Comparison of ENCODE assay signal across 11 cellular contexts in the genomic region with DNA sequence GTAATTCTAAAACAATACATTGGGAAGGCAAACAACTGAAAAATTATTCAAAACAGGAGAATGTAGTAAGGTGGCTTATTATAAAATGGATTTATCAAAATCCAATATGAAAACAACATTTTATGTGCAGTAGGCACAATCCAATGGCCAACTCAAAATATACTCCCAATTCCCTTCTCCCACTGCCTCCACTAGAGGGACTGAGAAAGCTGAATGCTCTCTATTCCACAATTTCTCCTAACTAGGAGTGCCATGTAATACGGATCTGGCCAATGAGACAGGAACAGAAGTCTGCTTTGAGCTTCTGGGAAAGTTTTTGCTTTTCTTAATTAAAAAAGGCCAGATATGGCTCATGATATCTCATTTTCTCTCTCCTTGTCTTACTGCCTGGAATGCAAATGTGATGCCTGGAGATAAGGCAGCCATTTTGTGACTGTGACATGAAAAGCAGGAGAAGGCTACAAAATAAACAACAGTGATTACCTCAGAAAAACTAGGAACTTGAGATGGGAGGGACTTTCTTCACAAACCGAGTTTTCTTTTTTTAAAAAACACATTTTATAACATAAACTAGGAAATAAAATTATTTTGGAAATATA. TPM values are rescaled to one million over a fixed set of nuclear protein-coding genes. Genes with fewer than 3 reads are reported as not detected.
DNase-seq lines count a peak whose midpoint lies in the region; ATAC-seq, FAIRE-seq and TF ChIP-seq lines count a peak whose summit lies in the region.
"Had no signal": no experiment of that assay in that cellular context is flagged by ENCODE, and none has a peak within 500 bp of the region (broad histone marks: within the 10 kb centered on the region; RNA-seq: fewer than 3 reads in every experiment).

No MANE protein-coding gene starts in this region.

- no peak overlapping the region for H2BK12ac ChIP-seq in H9 (ENCODE audit: insufficient read length, low read depth, low read length)

- H3K27ac ChIP-seq in A549, result no peak overlapping the region
- H3K27ac ChIP-seq in H9 (ENCODE audit: insufficient read length, low read depth, low read length), result no peak overlapping the region
- H3K27ac ChIP-seq in hepatocyte, result no peak overlapping the region
- H3K27ac ChIP-seq: adrenal gland had no signal

- H3K27me3 ChIP-seq in H9 (ENCODE audit: insufficient read depth, low read length), result no peaks in the 10 kb centered on the region
- no peaks in the 10 kb centered on the region for H3K27me3 ChIP-seq in hepatocyte
- H3K27me3 ChIP-seq: adrenal gland had no signal

- H3K9me3 ChIP-seq in A549 (peaks cover 7% of the 10 kb centered on the region; the same call in 1 of the 3 replicates), H9 (ENCODE audit: control insufficient read depth, low read depth, low read length) (no peaks in the 10 kb centered on the region), hepatocyte (ENCODE audit: low read depth) (no peaks in the 10 kb centered on the region)
- H3K9me3 ChIP-seq: adrenal gland had no signal

- no peak overlapping the region for H3K9ac ChIP-seq in H9 (ENCODE audit: extremely low read depth, insufficient read length, low read length)

- ATAC-seq in A549, result peak in 1 of 2 experiments; percentile 76; a peak in 3 of 6 replicates
- no peak for ATAC-seq in activated T-helper 17 cell treated with anti-CD3 and anti-CD28 coated beads, Interleukin-2, amount 50 U/mL, for 72 hours (replicated peaks)

- TF ChIP-seq POLR2A in A549 (IDR thresholded peaks at IDR 0.05; ENCODE audit: low read length), result no peak

- no peak overlapping the region for H3K4me3 Mint-ChIP-seq in H9
- H3K4me3 Mint-ChIP-seq in activated T-helper 17 cell treated with anti-CD3 and anti-CD28 coated beads, Interleukin-2, amount 50 U/mL, for 72 hours, result no peak overlapping the region
- H3K4me3 Mint-ChIP-seq: CD4-positive, CD25-positive, alpha-beta regulatory T cell had no signal

- no peaks in the 10 kb centered on the region for H3K27me3 Mint-ChIP-seq in H9 (ENCODE audit: low read depth)
- no peaks in the 10 kb centered on the region for H3K27me3 Mint-ChIP-seq in activated T-helper 17 cell treated with anti-CD3 and anti-CD28 coated beads, Interleukin-2, amount 50 U/mL, for 72 hours
- H3K27me3 Mint-ChIP-seq: CD4-positive, CD25-positive, alpha-beta regulatory T cell had no signal

- TF ChIP-seq RAD21 in A549 (conservative IDR thresholded peaks at IDR 0.05 in 1 of 2, IDR thresholded peaks at IDR 0.05 in 1 of 2), result peak in 1 of 2 experiments; percentile 35; a peak in 2 of 5 replicates

- DNase-seq in A549 (ENCODE audit: low read depth in 1 of 2, low spot score in 1 of 2) (peak; percentile 24 to 28), H9 (no peak), iPS-NIHi7 (ENCODE audit: extremely low spot score) (peak; percentile 32), hypothalamus (lab: John Stamatoyannopoulos, UW) (no peak), CD1c-positive myeloid dendritic cell (ENCODE audit: extremely low spot score) (no peak), hepatocyte (ENCODE audit: low spot score) (no peak)
- DNase-seq: adrenal gland; CD4-positive, CD25-positive, alpha-beta regulatory T cell; NCI-H2081 had no signal

- H4K20me1 ChIP-seq in H9 (ENCODE audit: control insufficient read depth, insufficient read depth, insufficient read length) (no peaks in the 10 kb centered on the region), hepatocyte (ENCODE audit: insufficient read depth, poor library complexity, severe bottlenecking) (no peaks in the 10 kb centered on the region)

- no peaks in the 10 kb centered on the region for H3K23me2 ChIP-seq in H9 (ENCODE audit: insufficient read length, low read depth, low read length, poor library complexity, severe bottlenecking)

- FAIRE-seq in A549 (lab: Jason Lieb, UNC), result no peak

- no peak overlapping the region for H3T11ph ChIP-seq in H9 (ENCODE audit: low read length)

- H2BK120ac ChIP-seq in H9 (ENCODE audit: low read depth, low read length, poor library complexity, severe bottlenecking), result no peak overlapping the region

- peaks cover 5 to 8% of the 10 kb centered on the region in 2 experiments for H3K4me1 Mint-ChIP-seq in H9
- peaks cover 8% of the 10 kb centered on the region for H3K4me1 Mint-ChIP-seq in activated T-helper 17 cell treated with anti-CD3 and anti-CD28 coated beads, Interleukin-2, amount 50 U/mL, for 72 hours

- no peak overlapping the region for H3K27ac Mint-ChIP-seq in H9
- H3K27ac Mint-ChIP-seq in activated T-helper 17 cell treated with anti-CD3 and anti-CD28 coated beads, Interleukin-2, amount 50 U/mL, for 72 hours, result no peak overlapping the region
- H3K27ac Mint-ChIP-seq: CD4-positive, CD25-positive, alpha-beta regulatory T cell had no signal

- H4K8ac ChIP-seq in H9 (replicated peaks; ENCODE audit: insufficient read length, low read depth, low read length), result no peak overlapping the region

- no peaks in the 10 kb centered on the region for H3K36me3 ChIP-seq in hepatocyte (replicated peaks; ENCODE audit: insufficient read depth, low read depth)
- H3K36me3 ChIP-seq: adrenal gland had no signal

- TF ChIP-seq EP300 in A549 (IDR thresholded peaks at IDR 0.05), result no peak

- no peak overlapping the region for H3K18ac ChIP-seq in H9 (ENCODE audit: insufficient read length, low read depth, low read length)

- H3K4ac ChIP-seq in H9 (ENCODE audit: low read depth, low read length), result no peak overlapping the region

- CTCF ChIA-PET in A549 (lab: Yijun Ruan, JAX), result interaction anchor here (1.0 to 4.1 kb wide), 9 partner anchors 9 to 283 kb away, joined by 3 to 20 read pairs (median 3); no protein-coding TSS in a partner anchor

- 79% methylated on average over 2 of the region's 2 CpGs for WGBS in A549 (ENCODE audit: missing lambda C conversion rate)
- no CpG with 5 or more reads among the region's 2 CpGs for WGBS in H9 (ENCODE audit: extremely low coverage, insufficient read length, low lambda C conversion rate)
- WGBS in hepatocyte (ENCODE audit: low lambda C conversion rate, missing lambda C conversion rate), result 84% methylated on average over 2 of the region's 2 CpGs

- no peak overlapping the region for H3K56ac ChIP-seq in H9 (ENCODE audit: insufficient read length, low read depth, low read length)

- H3K36me3 Mint-ChIP-seq in H9 (ENCODE audit: insufficient read depth in 1 of 3, low read depth in 3 of 3), result peaks cover 0 to 2% (median 0%) of the 10 kb centered on the region in 3 experiments; a peak in 1 of 7 replicates
- no peaks in the 10 kb centered on the region for H3K36me3 Mint-ChIP-seq in activated T-helper 17 cell treated with anti-CD3 and anti-CD28 coated beads, Interleukin-2, amount 50 U/mL, for 72 hours (ENCODE audit: low read depth)
- H3K36me3 Mint-ChIP-seq: CD4-positive, CD25-positive, alpha-beta regulatory T cell had no signal

- no peak overlapping the region for H4K91ac ChIP-seq in H9 (ENCODE audit: insufficient read length, low read depth, low read length)

- H3K4me1 ChIP-seq in A549 (peaks cover 19% of the 10 kb centered on the region), H9 (ENCODE audit: insufficient read depth, low read length) (peaks cover 2% of the 10 kb centered on the region; the same call in 1 of the 2 replicates), hepatocyte (ENCODE audit: insufficient read depth) (peaks cover 4% of the 10 kb centered on the region)
- H3K4me1 ChIP-seq: adrenal gland had no signal

- H2AK5ac ChIP-seq in H9 (ENCODE audit: insufficient read length, low read length), result no peak overlapping the region

- no peak overlapping the region for H2BK5ac ChIP-seq in H9 (ENCODE audit: insufficient read length, low read length)

- H3K4me3 ChIP-seq in A549 (no peak overlapping the region), WI38 (ENCODE audit: low read depth, low read length) (no peak overlapping the region), hepatocyte (no peak overlapping the region)
- H3K4me3 ChIP-seq: adrenal gland had no signal

- no peak overlapping the region for H2BK20ac ChIP-seq in H9 (ENCODE audit: low read depth, low read length, poor library complexity, severe bottlenecking)

- no peak overlapping the region for H3K14ac ChIP-seq in H9 (ENCODE audit: insufficient read depth, low read length)

- H3K79me1 ChIP-seq in H9 (ENCODE audit: insufficient read depth, low read depth, low read length, poor library complexity, severe bottlenecking), result no peaks in the 10 kb centered on the region

- H3K23ac ChIP-seq in H9 (ENCODE audit: insufficient read length, low read depth, low read length), result no peak overlapping the region

- no peaks in the 10 kb centered on the region for H3K9me2 ChIP-seq in hepatocyte (replicated peaks; ENCODE audit: insufficient read depth)

- TF ChIP-seq CTCF in A549 (IDR thresholded peaks at IDR 0.05) (peak; percentile 34; the same call in 1 of the 3 replicates), H9 (conservative IDR thresholded peaks at IDR 0.05) (peak; percentile 70), WI38 (IDR thresholded peaks at IDR 0.05; ENCODE audit: low read depth, low read length) (peak; percentile 13; the same call in 1 of the 2 replicates), hepatocyte (IDR thresholded peaks at IDR 0.05; ENCODE audit: poor library complexity) (no peak)

- H3K4me2 ChIP-seq in A549 (no peak overlapping the region), H9 (ENCODE audit: insufficient read depth, insufficient read length, low read length) (no peak overlapping the region), hepatocyte (no peak overlapping the region)

- H2AFZ ChIP-seq in H9 (ENCODE audit: low read length), result no peak overlapping the region
- H2AFZ ChIP-seq in hepatocyte, result no peak overlapping the region

- H4K5ac ChIP-seq in H9 (ENCODE audit: insufficient read length, low read depth, low read length), result no peak overlapping the region

- no peaks in the 10 kb centered on the region; the same call in 1 of the 2 replicates for H3K79me2 ChIP-seq in H9 (ENCODE audit: insufficient read depth, low read length)
- H3K79me2 ChIP-seq in hepatocyte, result peaks cover 74% of the 10 kb centered on the region

- peaks cover 0 to 4% of the 10 kb centered on the region in 2 experiments; a peak in 1 of 5 replicates for H3K9me3 Mint-ChIP-seq in H9
- H3K9me3 Mint-ChIP-seq in activated T-helper 17 cell treated with anti-CD3 and anti-CD28 coated beads, Interleukin-2, amount 50 U/mL, for 72 hours, result no peaks in the 10 kb centered on the region
- H3K9me3 Mint-ChIP-seq: CD4-positive, CD25-positive, alpha-beta regulatory T cell had no signal

- POLR2A ChIA-PET in A549 (lab: Yijun Ruan, JAX), result no interaction called here

- no peak overlapping the region for H2BK15ac ChIP-seq in H9 (ENCODE audit: low read depth, low read length)

TF ChIP-seq in A549, 52 proteins besides CTCF, POLR2A, EP300 and RAD21 (continues in another document):
- 0 out of 3 replicates have a peak, but pooled peaks have one; percentile 11 for TF ChIP-seq SMC3 (IDR thresholded peaks at IDR 0.05)
- TF ChIP-seq CBX8 (IDR thresholded peaks at IDR 0.05), result no peak

RNA-seq across cellular contexts. Expression of gene VGLL4, which starts 18.8 kb away (rescaled TPM):
- polyA plus RNA-seq in A549 (2011; rRNA removed) (26.3 and 28.1 TPM in 2 replicates), A549 (2017; fragmentation: RNase III; extraction: RNeasy Plus Mini Kit Qiagen cat#74134 plus additional on column Dnase treatment) (22.0 to 24.7 TPM (median 24.2 TPM) in 3 replicates), hepatocyte (57.9 and 70.5 TPM in 2 replicates)
- 29.7 and 37.9 TPM in 2 replicates for polyA plus RNA-seq in A549 (2012; cell fraction: cytosol; rRNA removed)
- 47.0 and 48.7 TPM in 2 replicates for polyA plus RNA-seq in A549 (2012; cell fraction: nucleus; rRNA removed)
- 20.6 and 22.9 TPM in 2 replicates for polyA minus RNA-seq in A549 (2011; rRNA and poly(A)+ RNA removed)
- total RNA-seq in H9 (2021) (42.1 and 44.6 TPM in 2 replicates), hepatocyte (99.3 and 109 TPM in 2 replicates)
- 10 to 100 TPM; 34.3 to 42.4 TPM for total RNA-seq in activated T-helper 17 cell treated with anti-CD3 and anti-CD28 coated beads, Interleukin-2, amount 50 U/mL, for 72 hours

Comparison
In these comparisons a context has a peak if more than half of its experiments do, and no peak if none do; other contexts are left out.
1. DNase-seq: peak in A549 (2 of 2) and iPS-NIHi7 (single experiment); none in H9 (single experiment), hypothalamus (0 of 51), CD1c-positive myeloid dendritic cell (single experiment) and hepatocyte (single experiment).